Comparison of ENCODE assay signal across 8 cellular contexts in genomic region chr18:77124452-77124922, GRCh38. TPM values are rescaled to one million over a fixed set of nuclear protein-coding genes. Genes with fewer than 3 reads are reported as not detected.
DNase-seq lines count a peak whose midpoint lies in the region; ATAC-seq and TF ChIP-seq lines count a peak whose summit lies in the region.

No MANE protein-coding gene starts in this region.

- H3K36me3 Mint-ChIP-seq in IgD-negative memory B cell: no peaks in the 10 kb centered on the region
- H3K36me3 Mint-ChIP-seq in activated T-cell treated with anti-CD3 and anti-CD28 coated beads, Interleukin-2, amount 50 U/mL, for 24 hours (ENCODE audit: low read depth): peaks cover 67% of the 10 kb centered on the region

- H3K27me3 Mint-ChIP-seq in IgD-negative memory B cell: no peaks in the 10 kb centered on the region
- H3K27me3 Mint-ChIP-seq in activated T-cell treated with anti-CD3 and anti-CD28 coated beads, Interleukin-2, amount 50 U/mL, for 24 hours: no peaks in the 10 kb centered on the region

- DNase-seq in GM10266 (ENCODE audit: extremely low spot score) (peak; percentile 68), NCI-H2107 treated with DMSO at 0.1 percent for 48 hours (lab: John Stamatoyannopoulos, UW; ENCODE audit: unreplicated experiment) (no peak), epidermal melanocyte (ENCODE audit: insufficient read length, low spot score) (no peak), NCI-H2029 treated with DMSO at 0.1 percent for 48 hours (lab: John Stamatoyannopoulos, UW) (no peak)
- peak; percentile 73 for DNase-seq in activated T-cell treated with anti-CD3 and anti-CD28 coated beads, Interleukin-2, amount 50 U/mL, for 24 hours

- peak overlapping the region; percentile 27 to 85 (median 68) for H3K4me3 Mint-ChIP-seq in IgD-negative memory B cell
- H3K4me3 Mint-ChIP-seq in activated T-cell treated with anti-CD3 and anti-CD28 coated beads, Interleukin-2, amount 50 U/mL, for 24 hours: peak overlapping the region; percentile 75

- H3K4me1 ChIP-seq in neutrophil (ENCODE audit: control insufficient read depth in 1 of 2, insufficient read depth in 1 of 2, low read depth in 1 of 2, low read length in 1 of 2): peaks cover 69 to 90% of the 10 kb centered on the region in 2 experiments

- TF ChIP-seq CTCF in GM10266 (IDR thresholded peaks at IDR 0.05; ENCODE audit: control insufficient read depth, insufficient read depth, low read depth, missing control alignments) (no peak), neutrophil (IDR thresholded peaks at IDR 0.05) (no peak)

- peaks cover 74 to 84% (median 82%) of the 10 kb centered on the region in 3 donors for H3K4me1 Mint-ChIP-seq in IgD-negative memory B cell
- H3K4me1 Mint-ChIP-seq in activated T-cell treated with anti-CD3 and anti-CD28 coated beads, Interleukin-2, amount 50 U/mL, for 24 hours (ENCODE audit: low read depth): peaks cover 97% of the 10 kb centered on the region

- no peaks in the 10 kb centered on the region for H3K9me3 ChIP-seq in neutrophil

- peaks cover 28% of the 10 kb centered on the region for H3K36me3 ChIP-seq in neutrophil

- H3K27ac ChIP-seq in neutrophil: peak overlapping the region; percentile 100

- H3K4me3 ChIP-seq in neutrophil (ENCODE audit: low read depth in 1 of 2, low read length in 1 of 2): peak overlapping the region; percentile 37 to 49

- peak; percentile 69 for ATAC-seq in GM21528 (IDR thresholded peaks at IDR 0.05; ENCODE audit: low FRiP score, unreplicated experiment)

- no peaks in the 10 kb centered on the region for H3K27me3 ChIP-seq in neutrophil

- peak overlapping the region; percentile 54 to 73 (median 71) for H3K27ac Mint-ChIP-seq in IgD-negative memory B cell
- peak overlapping the region; percentile 95 for H3K27ac Mint-ChIP-seq in activated T-cell treated with anti-CD3 and anti-CD28 coated beads, Interleukin-2, amount 50 U/mL, for 24 hours

- no peaks in the 10 kb centered on the region for H3K9me3 Mint-ChIP-seq in IgD-negative memory B cell
- H3K9me3 Mint-ChIP-seq in activated T-cell treated with anti-CD3 and anti-CD28 coated beads, Interleukin-2, amount 50 U/mL, for 24 hours: no peaks in the 10 kb centered on the region

RNA-seq across cellular contexts. Expression of gene MBP, which starts 8.1 kb away (rescaled TPM):
- polyA plus RNA-seq in IgD-negative memory B cell: 89.4 TPM

Comparison
In these comparisons a context has a peak if more than half of its experiments do, and no peak if none do; other contexts are left out.
1. DNase-seq: peak in GM10266 (single experiment) and activated T-cell treated with anti-CD3 and anti-CD28 coated beads, Interleukin-2, amount 50 U/mL, for 24 hours (single experiment); none in NCI-H2107 treated with DMSO at 0.1 percent for 48 hours (single experiment), epidermal melanocyte (single experiment) and NCI-H2029 treated with DMSO at 0.1 percent for 48 hours (single experiment).